9 cellular contexts compared by ENCODE assay signal in the genomic region with DNA sequence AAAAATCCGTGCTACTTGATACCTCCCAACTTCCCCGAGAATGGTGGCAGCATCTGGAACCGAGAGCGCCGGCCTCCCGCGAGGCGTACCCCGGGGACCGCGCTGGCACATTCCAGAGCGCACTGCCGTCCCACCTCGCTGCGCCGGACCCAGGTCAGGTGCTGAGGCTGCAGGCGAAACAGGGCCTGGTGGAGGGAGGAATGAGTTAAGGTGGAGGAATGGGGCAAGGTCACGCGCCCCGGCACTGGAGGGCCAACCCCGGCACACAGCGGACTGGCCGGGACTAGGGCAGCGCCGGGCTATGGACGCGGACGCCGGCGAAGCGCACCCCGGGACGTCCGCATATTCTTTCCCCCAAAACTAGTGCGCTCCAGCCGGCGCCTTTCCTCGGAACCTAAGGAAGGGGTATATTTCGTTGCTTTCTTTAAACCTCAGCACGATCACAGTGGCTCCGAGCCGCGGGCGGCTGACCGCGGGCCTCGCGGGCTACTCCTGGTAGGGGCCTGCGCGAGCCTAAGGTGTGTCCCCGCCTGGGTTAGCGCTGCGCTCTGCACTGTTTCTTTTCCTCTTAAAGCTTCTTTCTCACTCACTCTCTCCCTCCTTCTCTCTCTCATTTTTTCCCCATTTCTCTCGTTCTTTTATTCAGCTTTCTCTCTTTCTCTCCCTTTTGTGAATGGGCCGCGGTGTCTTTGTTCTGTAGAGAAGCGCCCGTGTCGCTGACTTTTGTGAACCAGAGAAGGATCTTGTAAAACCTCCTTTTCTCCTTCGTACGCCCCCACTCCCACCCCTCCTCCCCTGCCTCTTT. TPM values are rescaled to one million over a fixed set of nuclear protein-coding genes. Genes with fewer than 3 reads are reported as not detected.
DNase-seq lines count a peak whose midpoint lies in the region; ATAC-seq and TF ChIP-seq lines count a peak whose summit lies in the region.
"Had no signal": no experiment of that assay in that cellular context is flagged by ENCODE, and none has a peak within 500 bp of the region (broad histone marks: within the 10 kb centered on the region; RNA-seq: fewer than 3 reads in every experiment).

No MANE protein-coding gene starts in this region.

- peaks cover 18% of the 10 kb centered on the region for H3K36me3 Mint-ChIP-seq in activated naive CD8-positive, alpha-beta T cell

- H3K27me3 Mint-ChIP-seq in activated naive CD8-positive, alpha-beta T cell = peaks cover 38% of the 10 kb centered on the region

- no peak overlapping the region for H3K27ac ChIP-seq in right lobe of liver

- H3K9me3 Mint-ChIP-seq in activated naive CD8-positive, alpha-beta T cell (ENCODE audit: low read depth) = no peaks in the 10 kb centered on the region

- DNase-seq in AG08396 (ENCODE audit: low spot score) = peak; percentile 12
- DNase-seq in GM10266 (ENCODE audit: extremely low spot score) = peak; percentile 26
- peak in 1 of 3 donors; percentile 51 for DNase-seq in right lobe of liver
- DNase-seq in NCI-H2029 treated with DMSO at 0.1 percent for 48 hours (lab: John Stamatoyannopoulos, UW) = no peak
- DNase-seq in medulla oblongata (ENCODE audit: extremely low spot score) = no peak
- DNase-seq: stimulated activated CD4-positive, alpha-beta T cell treated with anti-CD3 and anti-CD28 coated beads, Interleukin-12 subunit alpha, Interleukin-12 subunit beta, amount 100 ng/mL, for 4 hours had no signal

- peak overlapping the region; percentile 63 for H3K4me3 Mint-ChIP-seq in activated naive CD8-positive, alpha-beta T cell

- peak; percentile 15 to 39 (median 27) for ATAC-seq in right lobe of liver
- no peak for ATAC-seq in HG02571 (IDR thresholded peaks at IDR 0.05; ENCODE audit: unreplicated experiment)
- ATAC-seq in GM21717 (IDR thresholded peaks at IDR 0.05; ENCODE audit: unreplicated experiment) = no peak

- peaks cover 4% of the 10 kb centered on the region in 2 donors for H3K27me3 ChIP-seq in right lobe of liver

- TF ChIP-seq CTCF in GM10266 (IDR thresholded peaks at IDR 0.05; ENCODE audit: control insufficient read depth, insufficient read depth, low read depth, missing control alignments) (no peak), right lobe of liver (IDR thresholded peaks at IDR 0.05) (no peak)

- WGBS in right lobe of liver (ENCODE audit: insufficient coverage, low coverage, low lambda C conversion rate, missing lambda C conversion rate) = 15% methylated on average over 44 of the region's 61 CpGs

- peaks cover 0 to 12% (median 0%) of the 10 kb centered on the region in 4 donors for H3K36me3 ChIP-seq in right lobe of liver

- H3K27ac Mint-ChIP-seq in activated naive CD8-positive, alpha-beta T cell = no peak overlapping the region

- no peaks in the 10 kb centered on the region for H3K9me3 ChIP-seq in right lobe of liver

- no peak overlapping the region for H3K4me3 ChIP-seq in right lobe of liver

- intact Hi-C loops in right lobe of liver (cut with DNase I) = no loop called here

- no peak for TF ChIP-seq POLR2A in right lobe of liver (IDR thresholded peaks at IDR 0.05)

- peaks cover 45% of the 10 kb centered on the region for H3K4me1 Mint-ChIP-seq in activated naive CD8-positive, alpha-beta T cell (ENCODE audit: low read depth)

- peaks cover 0 to 41% (median 0%) of the 10 kb centered on the region in 4 donors for H3K4me1 ChIP-seq in right lobe of liver

RNA-seq across cellular contexts. Expression of a gene that starts 2.1 kb away (rescaled TPM):
- not detected for total RNA-seq in right lobe of liver

Comparison
In these comparisons a context has a peak if more than half of its experiments do, and no peak if none do; other contexts are left out.
1. DNase-seq: peak in AG08396 (single experiment) and GM10266 (single experiment); none in NCI-H2029 treated with DMSO at 0.1 percent for 48 hours (single experiment) and medulla oblongata (single experiment).
2. ATAC-seq: peak in right lobe of liver (4 of 4); none in HG02571 (single experiment) and GM21717 (single experiment).